ENCODE assay signal across 8 cellular contexts in genomic region chr19:13765395-13766094, GRCh38. TPM values are rescaled to one million over a fixed set of nuclear protein-coding genes. Genes with fewer than 3 reads are reported as not detected.
DNase-seq lines count a peak whose midpoint lies in the region; ATAC-seq and TF ChIP-seq lines count a peak whose summit lies in the region.

No MANE protein-coding gene starts in this region.

- in situ Hi-C loops in astrocyte of the cerebellum (cut with HindIII; ENCODE audit: low sequenced_read_pairs) = no loop called here

- TF ChIP-seq POLR2A in uterus (IDR thresholded peaks at IDR 0.05) = no peak

- H3K9me3 ChIP-seq in heart right ventricle = no peaks in the 10 kb centered on the region
- H3K9me3 ChIP-seq in lower lobe of right lung = no peaks in the 10 kb centered on the region
- H3K9me3 ChIP-seq in uterus = no peaks in the 10 kb centered on the region

- intact Hi-C loops in heart right ventricle (cut with DNase I) = loop anchor here in 1 of 10 donors (10.0 kb wide), 1 partner anchor 309 kb away; the partner anchor contains the start of gene MISP3
- intact Hi-C loops in cardiac septum (cut with DNase I) = no loop called here
- intact Hi-C loops in lower lobe of right lung (cut with DNase I) = no loop called here
- intact Hi-C loops in uterus (cut with DNase I; ENCODE audit: low total_unique reads) = no loop called here

- WGBS in heart right ventricle, 2 donors = 66 to 71% methylated on average over 19 of the region's 19 CpGs

- DNase-seq in heart right ventricle = no peak
- no peak for DNase-seq in cardiac septum (ENCODE audit: low spot score)
- no peak for DNase-seq in astrocyte of the cerebellum (ENCODE audit: low read depth)
- no peak for DNase-seq in lower lobe of right lung
- DNase-seq in uterus = no peak
- DNase-seq in middle frontal gyrus (ENCODE audit: extremely low spot score, low spot score) = no peak
- DNase-seq in GM19238 (ENCODE audit: insufficient read length, low spot score) = no peak

- TF ChIP-seq CTCF in heart right ventricle (IDR thresholded peaks at IDR 0.05) (no peak), astrocyte of the cerebellum (IDR thresholded peaks at IDR 0.05; ENCODE audit: low read depth, low read length, missing control alignments) (no peak), lower lobe of right lung (IDR thresholded peaks at IDR 0.05) (no peak), uterus (IDR thresholded peaks at IDR 0.05) (no peak)

- ATAC-seq in heart right ventricle = no peak
- ATAC-seq in lower lobe of right lung = no peak
- ATAC-seq in GM18520 (IDR thresholded peaks at IDR 0.05; ENCODE audit: unreplicated experiment) = no peak

- H3K4me1 ChIP-seq in heart right ventricle (peaks cover 0 to 15% (median 10%) of the 10 kb centered on the region in 9 donors), lower lobe of right lung (peaks cover 14% of the 10 kb centered on the region), uterus (peaks cover 0 to 5% of the 10 kb centered on the region in 2 donors)

- peak overlapping the region in 9 of 10 donors; percentile 52 to 81 (median 74) for H3K27ac ChIP-seq in heart right ventricle
- peak overlapping the region; percentile 76 for H3K27ac ChIP-seq in lower lobe of right lung
- H3K27ac ChIP-seq in uterus = peak overlapping the region; percentile 76 to 80

- H3K27me3 ChIP-seq in heart right ventricle (no peaks in the 10 kb centered on the region), lower lobe of right lung (ENCODE audit: low read depth) (no peaks in the 10 kb centered on the region), uterus (no peaks in the 10 kb centered on the region)

- H3K4me3 ChIP-seq in heart right ventricle = peak overlapping the region; percentile 39 to 96 (median 76)
- peak overlapping the region; percentile 66 for H3K4me3 ChIP-seq in astrocyte of the cerebellum (ENCODE audit: low read depth, low read length)
- peak overlapping the region; percentile 86 for H3K4me3 ChIP-seq in lower lobe of right lung
- H3K4me3 ChIP-seq in uterus = peak overlapping the region; percentile 49 to 82

- H3K36me3 ChIP-seq in heart right ventricle = peaks cover 0 to 59% (median 43%) of the 10 kb centered on the region in 9 donors
- peaks cover 52% of the 10 kb centered on the region for H3K36me3 ChIP-seq in lower lobe of right lung
- no peaks in the 10 kb centered on the region for H3K36me3 ChIP-seq in uterus

RNA-seq across cellular contexts. Expression of gene MRI1, which starts 1.2 kb away (rescaled TPM):
- total RNA-seq in heart right ventricle (10 to 100 TPM in 9 of 10 donors, 1 to 10 TPM in 1; 9.9 to 18.7 (median 13.0) TPM), cardiac septum (15.4 TPM), lower lobe of right lung (30.4 TPM), uterus (10 to 100 TPM; 33.3 to 62.4 (median 45.9) TPM)
- polyA plus RNA-seq in heart right ventricle = 10 to 100 TPM; 12.5 to 17.0 TPM

RNA-seq across cellular contexts. Expression of gene C19orf53, which starts 8.7 kb away (rescaled TPM):
- 100 to 1,000 TPM in 2 of 10 donors, 10 to 100 TPM in 8; 80.5 to 101 (median 90.3) TPM for total RNA-seq in heart right ventricle
- 100 to 1,000 TPM; 231 to 389 TPM for polyA plus RNA-seq in heart right ventricle
- 91.2 TPM for total RNA-seq in cardiac septum
- total RNA-seq in lower lobe of right lung = 68.0 TPM
- 100 to 1,000 TPM in 1 of 4 donors, 10 to 100 TPM in 3; 20.5 to 233 (median 77.3) TPM for total RNA-seq in uterus

RNA-seq across cellular contexts. Expression of gene ZSWIM4, which starts 29.7 kb away (rescaled TPM):
- total RNA-seq in heart right ventricle = 1 to 10 TPM; 2.1 to 7.1 (median 3.0) TPM
- 1 to 10 TPM; 1.2 to 1.5 TPM for polyA plus RNA-seq in heart right ventricle
- total RNA-seq in cardiac septum = 3.9 TPM
- total RNA-seq in lower lobe of right lung = 7.4 TPM
- 1 to 10 TPM in 3 of 4 donors, under 1 TPM in 1; 0.26 to 8.4 (median 6.0) TPM for total RNA-seq in uterus
